1 cellular context compared by ENCODE assay signal in the genomic region with DNA sequence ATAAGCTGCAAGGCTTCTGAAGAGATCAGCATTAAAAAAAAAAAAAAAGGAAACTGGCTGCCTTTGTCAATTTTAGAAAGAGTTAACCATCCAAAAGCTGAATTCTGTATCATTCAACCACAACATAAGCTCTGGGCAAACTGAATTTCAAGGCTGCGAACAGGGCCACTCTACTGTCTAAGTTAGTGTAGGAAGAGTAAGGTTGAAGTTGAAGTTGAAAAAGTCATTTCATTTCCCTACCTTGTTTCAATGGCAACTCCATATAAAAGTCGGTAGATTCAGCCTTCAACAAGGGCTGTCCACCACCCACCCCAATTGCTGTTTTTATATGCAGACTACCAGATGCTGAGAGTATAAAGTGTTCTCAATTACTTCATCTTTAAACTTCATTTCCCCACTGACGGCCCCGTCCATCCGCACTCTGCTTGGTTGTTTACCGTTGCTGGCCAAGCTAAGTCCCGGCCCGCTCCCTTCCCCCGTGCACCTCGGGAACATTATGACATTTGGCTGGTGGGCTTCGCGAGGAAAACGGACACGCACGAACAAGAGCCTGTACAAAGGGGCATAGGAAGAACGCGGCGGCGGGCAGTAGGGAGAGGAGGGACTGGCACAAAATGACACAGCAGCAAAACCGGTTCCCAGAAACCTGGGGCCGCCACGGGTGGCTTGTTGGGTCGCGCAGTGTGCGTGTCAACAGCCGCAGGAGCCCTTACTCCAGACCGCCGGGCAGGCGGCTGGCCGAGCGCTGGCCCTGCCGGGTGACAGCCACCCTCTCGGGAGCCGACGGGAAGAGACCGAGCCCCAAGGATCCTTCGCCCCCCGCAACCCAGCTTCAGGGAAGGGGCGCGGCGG.
TF ChIP-seq lines count a peak whose summit lies in the region.

No MANE protein-coding gene starts in this region.

TF ChIP-seq in K562, 482 proteins besides CTCF, POLR2A, EP300 and RAD21 (continues in another document):
- TF ChIP-seq HMBOX1 (IDR thresholded peaks at IDR 0.05) = peak; percentile 71; the same call in 1 of the 2 replicates
- peak; percentile 4 for TF ChIP-seq SP2 (IDR thresholded peaks at IDR 0.05; ENCODE audit: extremely low read depth, low read depth, low read length, poor library complexity, severe bottlenecking)
- TF ChIP-seq, protein P1, sequence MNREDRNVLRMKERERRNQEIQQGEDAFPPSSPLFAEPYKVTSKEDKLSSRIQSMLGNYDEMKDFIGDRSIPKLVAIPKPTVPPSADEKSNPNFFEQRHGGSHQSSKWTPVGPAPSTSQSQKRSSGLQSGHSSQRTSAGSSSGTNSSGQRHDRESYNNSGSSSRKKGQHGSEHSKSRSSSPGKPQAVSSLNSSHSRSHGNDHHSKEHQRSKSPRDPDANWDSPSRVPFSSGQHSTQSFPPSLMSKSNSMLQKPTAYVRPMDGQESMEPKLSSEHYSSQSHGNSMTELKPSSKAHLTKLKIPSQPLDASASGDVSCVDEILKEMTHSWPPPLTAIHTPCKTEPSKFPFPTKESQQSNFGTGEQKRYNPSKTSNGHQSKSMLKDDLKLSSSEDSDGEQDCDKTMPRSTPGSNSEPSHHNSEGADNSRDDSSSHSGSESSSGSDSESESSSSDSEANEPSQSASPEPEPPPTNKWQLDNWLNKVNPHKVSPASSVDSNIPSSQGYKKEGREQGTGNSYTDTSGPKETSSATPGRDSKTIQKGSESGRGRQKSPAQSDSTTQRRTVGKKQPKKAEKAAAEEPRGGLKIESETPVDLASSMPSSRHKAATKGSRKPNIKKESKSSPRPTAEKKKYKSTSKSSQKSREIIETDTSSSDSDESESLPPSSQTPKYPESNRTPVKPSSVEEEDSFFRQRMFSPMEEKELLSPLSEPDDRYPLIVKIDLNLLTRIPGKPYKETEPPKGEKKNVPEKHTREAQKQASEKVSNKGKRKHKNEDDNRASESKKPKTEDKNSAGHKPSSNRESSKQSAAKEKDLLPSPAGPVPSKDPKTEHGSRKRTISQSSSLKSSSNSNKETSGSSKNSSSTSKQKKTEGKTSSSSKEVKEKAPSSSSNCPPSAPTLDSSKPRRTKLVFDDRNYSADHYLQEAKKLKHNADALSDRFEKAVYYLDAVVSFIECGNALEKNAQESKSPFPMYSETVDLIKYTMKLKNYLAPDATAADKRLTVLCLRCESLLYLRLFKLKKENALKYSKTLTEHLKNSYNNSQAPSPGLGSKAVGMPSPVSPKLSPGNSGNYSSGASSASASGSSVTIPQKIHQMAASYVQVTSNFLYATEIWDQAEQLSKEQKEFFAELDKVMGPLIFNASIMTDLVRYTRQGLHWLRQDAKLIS (CRISPR knock-in tag; IDR thresholded peaks at IDR 0.05) = 0 out of 2 replicates have a peak, but pooled peaks have one; percentile 5
- TF ChIP-seq, protein P2, sequence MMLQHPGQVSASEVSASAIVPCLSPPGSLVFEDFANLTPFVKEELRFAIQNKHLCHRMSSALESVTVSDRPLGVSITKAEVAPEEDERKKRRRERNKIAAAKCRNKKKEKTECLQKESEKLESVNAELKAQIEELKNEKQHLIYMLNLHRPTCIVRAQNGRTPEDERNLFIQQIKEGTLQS (IDR thresholded peaks at IDR 0.05) = no peak
- TF ChIP-seq, protein P2 (CRISPR knock-in tag; conservative IDR thresholded peaks at IDR 0.05) = 0 out of 2 replicates have a peak, but pooled peaks have one; percentile 11
- TF ChIP-seq, protein P3, sequence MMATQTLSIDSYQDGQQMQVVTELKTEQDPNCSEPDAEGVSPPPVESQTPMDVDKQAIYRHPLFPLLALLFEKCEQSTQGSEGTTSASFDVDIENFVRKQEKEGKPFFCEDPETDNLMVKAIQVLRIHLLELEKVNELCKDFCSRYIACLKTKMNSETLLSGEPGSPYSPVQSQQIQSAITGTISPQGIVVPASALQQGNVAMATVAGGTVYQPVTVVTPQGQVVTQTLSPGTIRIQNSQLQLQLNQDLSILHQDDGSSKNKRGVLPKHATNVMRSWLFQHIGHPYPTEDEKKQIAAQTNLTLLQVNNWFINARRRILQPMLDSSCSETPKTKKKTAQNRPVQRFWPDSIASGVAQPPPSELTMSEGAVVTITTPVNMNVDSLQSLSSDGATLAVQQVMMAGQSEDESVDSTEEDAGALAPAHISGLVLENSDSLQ (IDR thresholded peaks at IDR 0.05) = 0 out of 2 replicates have a peak, but pooled peaks have one; percentile 7
- TF ChIP-seq, protein P4, sequence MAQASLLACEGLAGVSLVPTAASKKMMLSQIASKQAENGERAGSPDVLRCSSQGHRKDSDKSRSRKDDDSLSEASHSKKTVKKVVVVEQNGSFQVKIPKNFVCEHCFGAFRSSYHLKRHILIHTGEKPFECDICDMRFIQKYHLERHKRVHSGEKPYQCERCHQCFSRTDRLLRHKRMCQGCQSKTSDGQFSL (CRISPR knock-in tag; IDR thresholded peaks at IDR 0.05) = peak; percentile 23; the same call in 1 of the 2 replicates
- TF ChIP-seq, protein P4 (tag; IDR thresholded peaks at IDR 0.05) = no peak
- no peak for TF ChIP-seq RBM39 (optimal IDR thresholded peaks at IDR 0.05; ENCODE audit: low read depth, low read length)
- no peak for TF ChIP-seq SIN3A (IDR thresholded peaks at IDR 0.05; ENCODE audit: borderline replicate concordance in 2 of 2, control insufficient read depth in 1 of 2, low read depth in 2 of 2, low read length in 2 of 2)
- TF ChIP-seq ATF1 (CRISPR knock-in tag; IDR thresholded peaks at IDR 0.05) = 0 out of 2 replicates have a peak, but pooled peaks have one; percentile 9
- no peak for TF ChIP-seq ATF1 (tag; IDR thresholded peaks at IDR 0.05)
- TF ChIP-seq, protein P5, sequence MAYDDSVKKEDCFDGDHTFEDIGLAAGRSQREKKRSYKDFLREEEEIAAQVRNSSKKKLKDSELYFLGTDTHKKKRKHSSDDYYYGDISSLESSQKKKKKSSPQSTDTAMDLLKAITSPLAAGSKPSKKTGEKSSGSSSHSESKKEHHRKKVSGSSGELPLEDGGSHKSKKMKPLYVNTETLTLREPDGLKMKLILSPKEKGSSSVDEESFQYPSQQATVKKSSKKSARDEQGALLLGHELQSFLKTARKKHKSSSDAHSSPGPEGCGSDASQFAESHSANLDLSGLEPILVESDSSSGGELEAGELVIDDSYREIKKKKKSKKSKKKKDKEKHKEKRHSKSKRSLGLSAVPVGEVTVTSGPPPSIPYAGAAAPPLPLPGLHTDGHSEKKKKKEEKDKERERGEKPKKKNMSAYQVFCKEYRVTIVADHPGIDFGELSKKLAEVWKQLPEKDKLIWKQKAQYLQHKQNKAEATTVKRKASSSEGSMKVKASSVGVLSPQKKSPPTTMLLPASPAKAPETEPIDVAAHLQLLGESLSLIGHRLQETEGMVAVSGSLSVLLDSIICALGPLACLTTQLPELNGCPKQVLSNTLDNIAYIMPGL (CRISPR knock-in tag; IDR thresholded peaks at IDR 0.05) = 0 out of 2 replicates have a peak, but pooled peaks have one; percentile 33
- 0 out of 2 replicates have a peak, but pooled peaks have one; percentile 6 for TF ChIP-seq ARID4B (CRISPR knock-in tag; IDR thresholded peaks at IDR 0.05)
- TF ChIP-seq HDAC2 (IDR thresholded peaks at IDR 0.05) = 0 out of 2 replicates have a peak, but pooled peaks have one; percentile 48
- TF ChIP-seq, protein P6, sequence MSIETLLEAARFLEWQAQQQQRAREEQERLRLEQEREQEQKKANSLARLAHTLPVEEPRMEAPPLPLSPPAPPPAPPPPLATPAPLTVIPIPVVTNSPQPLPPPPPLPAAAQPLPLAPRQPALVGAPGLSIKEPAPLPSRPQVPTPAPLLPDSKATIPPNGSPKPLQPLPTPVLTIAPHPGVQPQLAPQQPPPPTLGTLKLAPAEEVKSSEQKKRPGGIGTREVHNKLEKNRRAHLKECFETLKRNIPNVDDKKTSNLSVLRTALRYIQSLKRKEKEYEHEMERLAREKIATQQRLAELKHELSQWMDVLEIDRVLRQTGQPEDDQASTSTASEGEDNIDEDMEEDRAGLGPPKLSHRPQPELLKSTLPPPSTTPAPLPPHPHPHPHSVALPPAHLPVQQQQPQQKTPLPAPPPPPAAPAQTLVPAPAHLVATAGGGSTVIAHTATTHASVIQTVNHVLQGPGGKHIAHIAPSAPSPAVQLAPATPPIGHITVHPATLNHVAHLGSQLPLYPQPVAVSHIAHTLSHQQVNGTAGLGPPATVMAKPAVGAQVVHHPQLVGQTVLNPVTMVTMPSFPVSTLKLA (conservative IDR thresholded peaks at IDR 0.05) = peak in 1 of 2 experiments; percentile 15; a peak in 1 of 4 replicates
- peak; percentile 85 for TF ChIP-seq RBBP5 (IDR thresholded peaks at IDR 0.05; ENCODE audit: borderline replicate concordance, insufficient read depth, low read length, poor library complexity, severe bottlenecking)
- TF ChIP-seq ZFX (CRISPR knock-in tag; IDR thresholded peaks at IDR 0.05) = peak; percentile 87
- TF ChIP-seq BCL6 (CRISPR knock-in tag; IDR thresholded peaks at IDR 0.05) = no peak
- TF ChIP-seq ZNF263 (CRISPR knock-in tag; IDR thresholded peaks at IDR 0.05; ENCODE audit: borderline replicate concordance) = no peak
- no peak for TF ChIP-seq PREB (CRISPR knock-in tag; IDR thresholded peaks at IDR 0.05)
- TF ChIP-seq SP1 (CRISPR knock-in tag; IDR thresholded peaks at IDR 0.05) = 0 out of 2 replicates have a peak, but pooled peaks have one; percentile 50
- TF ChIP-seq ELF4 (CRISPR knock-in tag; IDR thresholded peaks at IDR 0.05) = no peak
- TF ChIP-seq, protein P7, sequence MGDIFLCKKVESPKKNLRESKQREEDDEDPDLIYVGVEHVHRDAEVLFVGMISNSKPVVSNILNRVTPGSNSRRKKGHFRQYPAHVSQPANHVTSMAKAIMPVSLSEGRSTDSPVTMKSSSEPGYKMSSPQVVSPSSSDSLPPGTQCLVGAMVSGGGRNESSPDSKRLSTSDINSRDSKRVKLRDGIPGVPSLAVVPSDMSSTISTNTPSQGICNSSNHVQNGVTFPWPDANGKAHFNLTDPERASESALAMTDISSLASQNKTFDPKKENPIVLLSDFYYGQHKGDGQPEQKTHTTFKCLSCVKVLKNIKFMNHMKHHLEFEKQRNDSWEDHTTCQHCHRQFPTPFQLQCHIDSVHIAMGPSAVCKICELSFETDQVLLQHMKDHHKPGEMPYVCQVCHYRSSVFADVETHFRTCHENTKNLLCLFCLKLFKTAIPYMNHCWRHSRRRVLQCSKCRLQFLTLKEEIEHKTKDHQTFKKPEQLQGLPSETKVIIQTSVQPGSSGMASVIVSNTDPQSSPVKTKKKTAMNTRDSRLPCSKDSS (IDR thresholded peaks at IDR 0.05; ENCODE audit: low read depth, partially characterized antibody) = no peak
- TF ChIP-seq HIVEP1 (CRISPR knock-in tag; IDR thresholded peaks at IDR 0.05) = no peak
- TF ChIP-seq FOXK2 (conservative IDR thresholded peaks at IDR 0.05 in 1 of 2, IDR thresholded peaks at IDR 0.05 in 1 of 2; ENCODE audit: low read depth in 2 of 2) = peak in 1 of 2 experiments; percentile 61; a peak in 3 of 4 replicates
- TF ChIP-seq ZFP30 (CRISPR knock-in tag; IDR thresholded peaks at IDR 0.05; ENCODE audit: borderline replicate concordance) = no peak
- TF ChIP-seq MEF2A (IDR thresholded peaks at IDR 0.05; ENCODE audit: control insufficient read depth, low read depth, low read length) = no peak
